ENCODE assay signal across 19 cellular contexts in the genomic region with DNA sequence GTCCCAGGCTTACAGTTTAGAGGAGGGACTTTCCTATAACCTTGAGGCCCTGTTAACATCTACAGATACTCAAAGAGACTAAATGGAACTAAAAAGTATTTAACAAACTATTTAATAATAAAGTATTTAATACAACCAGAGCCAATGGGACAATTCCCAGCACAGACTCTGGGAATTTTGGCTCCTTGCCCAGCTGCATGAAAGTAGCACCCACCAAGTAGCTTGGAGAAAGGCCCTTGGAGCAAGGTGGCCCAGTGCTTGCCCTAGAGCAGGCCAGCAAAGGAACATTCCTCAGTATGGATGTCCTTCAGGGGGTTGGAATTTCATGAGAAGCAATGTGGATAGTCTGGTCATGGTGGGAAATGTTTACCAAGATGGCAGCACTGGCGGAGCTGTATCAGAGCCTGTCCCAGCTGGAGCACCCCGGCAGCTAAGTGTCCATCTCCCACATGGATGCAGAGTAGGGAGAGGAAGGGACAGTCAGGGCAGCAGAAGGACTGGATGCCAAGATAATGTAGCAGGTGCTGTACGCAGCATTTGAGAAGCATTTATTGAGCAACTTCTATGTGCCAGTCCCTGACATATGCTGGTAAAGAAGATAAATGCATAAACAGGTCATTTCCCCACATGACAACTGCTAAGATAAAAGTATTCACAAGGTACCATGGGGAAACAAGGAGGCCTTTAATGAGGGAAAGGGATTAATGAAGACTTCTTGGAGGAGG. TPM values are rescaled to one million over a fixed set of nuclear protein-coding genes. Genes with fewer than 3 reads are reported as not detected.
DNase-seq lines count a peak whose midpoint lies in the region; ATAC-seq and TF ChIP-seq lines count a peak whose summit lies in the region.
"Had no signal": no experiment of that assay in that cellular context is flagged by ENCODE, and none has a peak within 500 bp of the region (broad histone marks: within the 10 kb centered on the region; RNA-seq: fewer than 3 reads in every experiment).

No MANE protein-coding gene starts in this region.

- H3K36me3 ChIP-seq in KMS-11 (ENCODE audit: insufficient read depth) = no peaks in the 10 kb centered on the region

- no peak for ATAC-seq in activated CD8-positive, alpha-beta memory T cell treated with anti-CD3 and anti-CD28 coated beads, Interleukin-2, amount 10 ng/mL, durations not matched to agents 7 days and 5 days
- ATAC-seq in GM21360 (IDR thresholded peaks at IDR 0.05; ENCODE audit: unreplicated experiment) = no peak
- no peak for ATAC-seq in HG02759 (IDR thresholded peaks at IDR 0.05; ENCODE audit: unreplicated experiment)
- no peak for ATAC-seq in HG02763 (IDR thresholded peaks at IDR 0.05; ENCODE audit: unreplicated experiment)
- ATAC-seq: right cardiac atrium had no signal

- no peak overlapping the region for H3K27ac ChIP-seq in KMS-11

- H3K4me1 Mint-ChIP-seq in activated CD8-positive, alpha-beta memory T cell treated with anti-CD3 and anti-CD28 coated beads, Interleukin-2, amount 10 ng/mL, durations not matched to agents 7 days and 5 days = peaks cover 28% of the 10 kb centered on the region
- H3K4me1 Mint-ChIP-seq in brain = peaks cover 14% of the 10 kb centered on the region

- no peaks in the 10 kb centered on the region for H4K20me1 ChIP-seq in KMS-11 (ENCODE audit: insufficient read depth)

- H3K9ac ChIP-seq in KMS-11 = no peak overlapping the region

- intact Hi-C loops in posterior vena cava (cut with DNase I) = no loop called here

- TF ChIP-seq CTCF in KMS-11 (conservative IDR thresholded peaks at IDR 0.05; ENCODE audit: low read depth, low read length) = no peak
- no peak for TF ChIP-seq CTCF in brain (conservative IDR thresholded peaks at IDR 0.05)

- no peak for DNase-seq in activated CD8-positive, alpha-beta memory T cell treated with anti-CD3 and anti-CD28 coated beads, Interleukin-2, amount 10 ng/mL, durations not matched to agents 7 days and 5 days
- no peak for DNase-seq in activated CD8-positive, alpha-beta memory T cell treated with anti-CD3 and anti-CD28 coated beads for 24 hours
- peak; percentile 25 for DNase-seq in posterior vena cava (ENCODE audit: low spot score)
- DNase-seq: islet precursor cell, NCI-H1048, NCI-H2107, NCI-H526 treated with DMSO at 0.1 percent for 48 hours, SIG-M5, T-helper 9 cell had no signal

- peak overlapping the region; percentile 61; the same call in 1 of the 2 replicates for H2AFZ ChIP-seq in KMS-11 (ENCODE audit: low read depth)

- peak overlapping the region; percentile 42 for H3K27ac Mint-ChIP-seq in activated CD8-positive, alpha-beta memory T cell treated with anti-CD3 and anti-CD28 coated beads, Interleukin-2, amount 10 ng/mL, durations not matched to agents 7 days and 5 days
- peak overlapping the region in 1 of 5 experiments; percentile 47 for H3K27ac Mint-ChIP-seq in brain

- peaks cover 18% of the 10 kb centered on the region for H3K4me1 ChIP-seq in KMS-11 (ENCODE audit: low read depth, poor library complexity, severe bottlenecking)

- peaks cover 6% of the 10 kb centered on the region for H3K9me3 Mint-ChIP-seq in activated CD8-positive, alpha-beta memory T cell treated with anti-CD3 and anti-CD28 coated beads, Interleukin-2, amount 10 ng/mL, durations not matched to agents 7 days and 5 days (ENCODE audit: low read depth)
- H3K9me3 Mint-ChIP-seq in brain = peaks cover 0 to 16% (median 7%) of the 10 kb centered on the region in 5 experiments

- H3K27me3 ChIP-seq in KMS-11 (ENCODE audit: insufficient read depth, low read depth) = no peaks in the 10 kb centered on the region

- CTCF ChIA-PET in activated CD8-positive, alpha-beta memory T cell treated with anti-CD3 and anti-CD28 coated beads, Interleukin-2, amount 10 ng/mL, durations not matched to agents 7 days and 5 days (lab: Charles Lee) = interaction anchor here (1.1 to 1.9 kb wide), 8 partner anchors 8 to 179 kb away, joined by 3 to 34 read pairs (median 14); partner anchors contain the start of genes CCDC47, DDX42 and GH2

- peaks cover 10% of the 10 kb centered on the region for H3K36me3 Mint-ChIP-seq in activated CD8-positive, alpha-beta memory T cell treated with anti-CD3 and anti-CD28 coated beads, Interleukin-2, amount 10 ng/mL, durations not matched to agents 7 days and 5 days
- H3K36me3 Mint-ChIP-seq in brain = no peaks in the 10 kb centered on the region

- H3K4me2 ChIP-seq in KMS-11 = no peak overlapping the region

- no peak overlapping the region for H3K4me3 Mint-ChIP-seq in activated CD8-positive, alpha-beta memory T cell treated with anti-CD3 and anti-CD28 coated beads, Interleukin-2, amount 10 ng/mL, durations not matched to agents 7 days and 5 days
- peak overlapping the region; percentile 4 to 53 (median 18) for H3K4me3 Mint-ChIP-seq in brain

- no peaks in the 10 kb centered on the region for H3K79me2 ChIP-seq in KMS-11 (ENCODE audit: insufficient read depth, low read depth)

- no peak overlapping the region for H3K4me3 ChIP-seq in KMS-11 (IDR thresholded peaks at IDR 0.05; ENCODE audit: insufficient read depth, low read depth, low read length)

- peaks cover 10% of the 10 kb centered on the region for H3K27me3 Mint-ChIP-seq in activated CD8-positive, alpha-beta memory T cell treated with anti-CD3 and anti-CD28 coated beads, Interleukin-2, amount 10 ng/mL, durations not matched to agents 7 days and 5 days
- H3K27me3 Mint-ChIP-seq in brain = peaks cover 29% of the 10 kb centered on the region

RNA-seq across cellular contexts. Expression of gene SMARCD2, which starts 5.2 kb away (rescaled TPM):
- 100 to 1,000 TPM; 137 to 151 TPM for total RNA-seq in activated CD8-positive, alpha-beta memory T cell treated with anti-CD3 and anti-CD28 coated beads, Interleukin-2, amount 10 ng/mL, durations not matched to agents 7 days and 5 days
- 51.7 TPM for polyA plus RNA-seq in brain (ENCODE audit: insufficient read depth, low read depth, low replicate concordance)
- total RNA-seq in posterior vena cava = 10 to 100 TPM; 45.6 to 76.9 TPM

RNA-seq across cellular contexts. Expression of gene FTSJ3, which starts 20.2 kb away (rescaled TPM):
- 10 to 100 TPM; 58.9 to 71.7 TPM for total RNA-seq in activated CD8-positive, alpha-beta memory T cell treated with anti-CD3 and anti-CD28 coated beads, Interleukin-2, amount 10 ng/mL, durations not matched to agents 7 days and 5 days
- 29.5 TPM for polyA plus RNA-seq in brain (ENCODE audit: insufficient read depth, low read depth, low replicate concordance)
- 10 to 100 TPM; 25.2 to 26.0 TPM for total RNA-seq in posterior vena cava

RNA-seq across cellular contexts. Expression of gene PSMC5, which starts 20.5 kb away (rescaled TPM):
- total RNA-seq in activated CD8-positive, alpha-beta memory T cell treated with anti-CD3 and anti-CD28 coated beads, Interleukin-2, amount 10 ng/mL, durations not matched to agents 7 days and 5 days = 100 to 1,000 TPM; 157 to 195 TPM
- polyA plus RNA-seq in brain (ENCODE audit: insufficient read depth, low read depth, low replicate concordance) = 258 TPM
- 100 to 1,000 TPM in 1 of 2 donors, 10 to 100 TPM in 1; 94.8 to 104 TPM for total RNA-seq in posterior vena cava

RNA-seq across cellular contexts. Expression of gene CSH2, which starts 25.8 kb away (rescaled TPM):
- not detected for total RNA-seq in activated CD8-positive, alpha-beta memory T cell treated with anti-CD3 and anti-CD28 coated beads, Interleukin-2, amount 10 ng/mL, durations not matched to agents 7 days and 5 days
- not detected for polyA plus RNA-seq in brain (ENCODE audit: insufficient read depth, low read depth, low replicate concordance)
- not detected for total RNA-seq in posterior vena cava
- total RNA-seq: Daoy, OCI-LY7, right cardiac atrium, subcutaneous adipose tissue had no signal
- polyA plus RNA-seq: right cardiac atrium had no signal

RNA-seq across cellular contexts. Expression of gene GH2, which starts 34.1 kb away (rescaled TPM):
- not detected for total RNA-seq in activated CD8-positive, alpha-beta memory T cell treated with anti-CD3 and anti-CD28 coated beads, Interleukin-2, amount 10 ng/mL, durations not matched to agents 7 days and 5 days
- polyA plus RNA-seq in brain (ENCODE audit: insufficient read depth, low read depth, low replicate concordance) = not detected
- total RNA-seq in posterior vena cava = not detected
- total RNA-seq: cerebellum, Daoy, OCI-LY7, right cardiac atrium, subcutaneous adipose tissue had no signal
- polyA plus RNA-seq: right cardiac atrium had no signal
